Comparison of ENCODE assay signal across 25 cellular contexts in the genomic region with DNA sequence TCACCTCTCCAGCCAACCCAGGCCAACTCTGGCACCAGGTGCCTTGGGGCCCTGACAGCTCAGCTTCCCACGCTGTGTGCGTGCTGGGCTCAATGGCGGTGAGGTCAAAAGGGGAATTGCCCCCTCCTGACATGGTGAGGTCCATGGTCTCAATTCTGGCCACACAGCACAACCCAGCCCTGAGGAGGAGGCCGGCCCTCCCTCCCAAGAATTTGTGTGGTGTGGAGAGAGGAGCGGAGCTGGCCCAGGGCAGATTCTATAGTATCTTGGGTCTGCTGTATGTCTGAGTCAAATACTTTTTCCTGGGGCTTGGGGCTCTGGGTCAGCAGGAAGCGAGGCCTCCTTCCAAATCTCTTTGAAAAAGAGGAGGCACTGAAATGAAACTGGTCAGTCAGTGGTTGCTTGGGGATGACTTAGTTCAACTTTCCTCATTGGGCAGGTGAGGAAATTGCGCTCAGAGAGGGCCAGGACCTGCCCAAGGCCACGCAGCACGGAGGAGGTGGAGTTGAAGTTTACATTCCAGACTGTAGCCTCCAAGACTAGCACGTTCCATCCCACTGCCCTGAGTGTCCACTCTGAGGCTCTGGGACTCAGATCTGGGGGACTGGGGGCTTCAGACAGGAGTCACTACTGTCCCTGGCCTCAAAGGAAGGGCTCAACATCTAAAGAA.
"Had no signal": no experiment of that assay in that cellular context is flagged by ENCODE, and none has a peak within 500 bp of the region (broad histone marks: within the 10 kb centered on the region; RNA-seq: fewer than 3 reads in every experiment).

No MANE protein-coding gene starts in this region.

- H3K4me1 ChIP-seq: lower lobe of right lung had no signal

- DNase-seq: activated CD4-positive, alpha-beta T cell treated with anti-CD3 and anti-CD28 coated beads for 36 hours; activated CD4-positive, CD25-positive, alpha-beta regulatory T cell; activated CD8-positive, alpha-beta memory T cell treated with anti-CD3 and anti-CD28 coated beads, Interleukin-2, amount 10 ng/mL, durations not matched to agents 7 days and 5 days; activated CD8-positive, alpha-beta T cell treated with anti-CD3 and anti-CD28 coated beads, Interleukin-2, amount 10 ng/mL, durations not matched to agents 7 days and 5 days; activated T-cell treated with anti-CD3 and anti-CD28 coated beads, Interleukin-2, amount 50 U/mL, for 48 hours; anterior cingulate cortex; body of pancreas; foreskin fibroblast; head of caudate nucleus; hypothalamus; kidney glomerular epithelial cell; lower lobe of right lung; mesendoderm; psoas muscle; stimulated activated CD4-positive, alpha-beta T cell treated with anti-CD3 and anti-CD28 coated beads, Interleukin-2, amount 100 ng/mL, for 48 hours; stimulated activated naive CD4-positive, alpha-beta T cell treated with Interleukin-2 at 50 U/mL for 16 hours; T-cell; upper lobe of left lung had no signal

- H3K36me3 ChIP-seq: lower lobe of right lung, pancreas, thoracic aorta, upper lobe of left lung had no signal

- H3K4me3 ChIP-seq: body of pancreas, lower lobe of right lung, mucosa of descending colon, pancreas, psoas muscle, thoracic aorta, upper lobe of left lung had no signal

- H3K27me3 Mint-ChIP-seq: activated CD4-positive, alpha-beta T cell treated with anti-CD3 and anti-CD28 coated beads for 36 hours; activated CD8-positive, alpha-beta memory T cell treated with anti-CD3 and anti-CD28 coated beads, Interleukin-2, amount 10 ng/mL, durations not matched to agents 7 days and 5 days; natural killer cell treated with Interleukin-12 subunit alpha and Interleukin-12 subunit beta and Interleukin-15 and Interleukin-18, amount 100 ng/mL, for 72 hours had no signal

- H3K9me3 ChIP-seq: body of pancreas, lower lobe of right lung, mucosa of descending colon, pancreas, psoas muscle, thoracic aorta, upper lobe of left lung had no signal

- H3K9me3 Mint-ChIP-seq: activated naive CD4-positive, alpha-beta T cell treated with anti-CD3 and anti-CD28 coated beads, Interleukin-2, amount 50 U/mL, for 72 hours; activated T-helper 2 cell treated with anti-CD3 and anti-CD28 coated beads, Interferon-gamma antibody, Interleukin-2, Interleukin-4, amounts not matched to agents 10 μg/mL and 5 μg/mL and 100 μg/mL, durations not matched to agents 14 hours and 24 hours and 36 hours; natural killer cell treated with Interleukin-12 subunit alpha and Interleukin-12 subunit beta and Interleukin-15 and Interleukin-18, amount 100 ng/mL, for 72 hours; T-cell; T-helper 2 cell treated with Interferon-gamma antibody and Interleukin-4, amounts not matched to agents 5 μg/mL and 100 μg/mL, for 36 hours had no signal

- H3K27me3 ChIP-seq: body of pancreas, pancreas, upper lobe of left lung had no signal

- H3K27ac Mint-ChIP-seq: activated CD4-positive, alpha-beta T cell treated with anti-CD3 and anti-CD28 coated beads for 36 hours; activated CD8-positive, alpha-beta memory T cell treated with anti-CD3 and anti-CD28 coated beads, Interleukin-2, amount 10 ng/mL, durations not matched to agents 7 days and 5 days; activated CD8-positive, alpha-beta T cell treated with anti-CD3 and anti-CD28 coated beads, Interleukin-2, amount 10 ng/mL, durations not matched to agents 7 days and 5 days; activated T-helper 2 cell treated with anti-CD3 and anti-CD28 coated beads, Interferon-gamma antibody, Interleukin-2, Interleukin-4, amounts not matched to agents 10 μg/mL and 5 μg/mL and 100 μg/mL, durations not matched to agents 14 hours and 24 hours and 36 hours; natural killer cell treated with Interleukin-12 subunit alpha and Interleukin-12 subunit beta and Interleukin-15 and Interleukin-18, amount 100 ng/mL, for 72 hours; T-cell; T-helper 2 cell treated with Interferon-gamma antibody and Interleukin-4, amounts not matched to agents 5 μg/mL and 100 μg/mL, for 36 hours had no signal

- H3K4me3 Mint-ChIP-seq: activated CD4-positive, alpha-beta T cell treated with anti-CD3 and anti-CD28 coated beads for 36 hours; activated CD8-positive, alpha-beta memory T cell treated with anti-CD3 and anti-CD28 coated beads, Interleukin-2, amount 10 ng/mL, durations not matched to agents 7 days and 5 days; activated CD8-positive, alpha-beta T cell treated with anti-CD3 and anti-CD28 coated beads, Interleukin-2, amount 10 ng/mL, durations not matched to agents 7 days and 5 days; natural killer cell treated with Interleukin-12 subunit alpha and Interleukin-12 subunit beta and Interleukin-15 and Interleukin-18, amount 100 ng/mL, for 72 hours; T-cell; T-helper 2 cell treated with Interferon-gamma antibody and Interleukin-4, amounts not matched to agents 5 μg/mL and 100 μg/mL, for 36 hours had no signal

- H3K27ac ChIP-seq: body of pancreas, lower lobe of right lung, pancreas, psoas muscle, upper lobe of left lung had no signal

- H3K36me3 Mint-ChIP-seq: activated CD8-positive, alpha-beta memory T cell treated with anti-CD3 and anti-CD28 coated beads, Interleukin-2, amount 10 ng/mL, durations not matched to agents 7 days and 5 days; activated naive CD4-positive, alpha-beta T cell treated with anti-CD3 and anti-CD28 coated beads, Interleukin-2, amount 50 U/mL, for 72 hours; natural killer cell treated with Interleukin-12 subunit alpha and Interleukin-12 subunit beta and Interleukin-15 and Interleukin-18, amount 100 ng/mL, for 72 hours; T-cell had no signal

- FAIRE-seq: pancreas had no signal

- H3K4me1 Mint-ChIP-seq: activated CD4-positive, alpha-beta T cell treated with anti-CD3 and anti-CD28 coated beads for 36 hours; activated CD8-positive, alpha-beta memory T cell treated with anti-CD3 and anti-CD28 coated beads, Interleukin-2, amount 10 ng/mL, durations not matched to agents 7 days and 5 days; T-cell had no signal
